ENCODE assay signal across 8 cellular contexts in the genomic region with DNA sequence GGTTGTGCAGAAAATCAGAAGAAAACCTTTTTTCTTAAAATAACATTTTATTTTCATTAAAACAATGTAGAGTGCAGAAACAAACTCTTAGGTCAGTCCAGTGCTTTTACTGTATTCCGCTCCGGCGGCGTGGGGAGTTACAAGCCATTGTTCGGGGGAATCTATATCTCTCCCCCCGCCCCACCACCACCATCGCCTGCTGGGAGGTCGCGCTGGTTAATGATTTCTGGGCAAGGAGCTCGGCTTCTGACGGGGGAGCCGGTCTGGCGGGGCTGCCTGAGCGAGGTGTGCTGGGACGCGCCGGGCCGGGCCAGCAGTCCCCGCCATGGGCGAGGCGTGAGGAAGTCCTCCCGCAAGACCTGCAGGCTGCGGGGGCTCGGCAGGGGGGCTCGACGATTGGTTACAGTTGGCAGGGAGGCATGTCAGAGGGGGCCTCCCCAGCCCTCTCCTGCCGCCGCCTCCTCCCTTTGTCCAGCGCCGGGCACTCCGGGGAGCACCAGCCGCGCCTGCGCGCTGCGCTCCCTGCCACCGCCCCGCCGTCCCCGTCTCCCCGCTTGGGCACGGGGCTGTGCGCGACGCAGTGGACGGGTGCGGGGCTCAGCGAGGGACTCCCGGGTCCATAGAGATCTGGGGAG. TPM values are rescaled to one million over a fixed set of nuclear protein-coding genes. Genes with fewer than 3 reads are reported as not detected.
DNase-seq lines count a peak whose midpoint lies in the region; ATAC-seq and TF ChIP-seq lines count a peak whose summit lies in the region.

No MANE protein-coding gene starts in this region.

- ATAC-seq in right lobe of liver (peak; percentile 33 to 66 (median 53)), HG02840 (IDR thresholded peaks at IDR 0.05; ENCODE audit: low FRiP score, unreplicated experiment) (no peak)

- peak; percentile 51 to 63 for DNase-seq in AML-193 (lab: John Stamatoyannopoulos, UW)
- peak; percentile 19 for DNase-seq in GM19238 (ENCODE audit: insufficient read length, low spot score)
- DNase-seq in NCI-H1930 (lab: John Stamatoyannopoulos, UW) = peak; percentile 58 to 70
- DNase-seq in activated CD4-positive, alpha-beta T cell treated with anti-CD3 and anti-CD28 coated beads, Interleukin-2, amount 10 ng/mL, durations not matched to agents 7 days and 5 days = no peak
- DNase-seq in ecto neural progenitor cell (ENCODE audit: low spot score) = peak; percentile 92
- peak; percentile 84 to 92 (median 90) for DNase-seq in right lobe of liver
- DNase-seq in stimulated activated CD4-positive, alpha-beta T cell treated with anti-CD3 and anti-CD28 coated beads, Interleukin-4, amount 100 ng/mL, for 4 hours = peak; percentile 23 to 44

- H3K4me3 ChIP-seq in right lobe of liver = peak overlapping the region; percentile 87 to 88 (median 88)

- under 1% methylated on average over 9 of the region's 49 CpGs for WGBS in right lobe of liver (ENCODE audit: insufficient coverage, low coverage, low lambda C conversion rate, missing lambda C conversion rate)

- POLR2A ChIA-PET in activated CD4-positive, alpha-beta T cell treated with anti-CD3 and anti-CD28 coated beads, Interleukin-2, amount 10 ng/mL, durations not matched to agents 7 days and 5 days (lab: Charles Lee) = interaction anchor here (1.0 to 1.9 kb wide), 5 partner anchors 106 to 185 kb away, joined by 3 to 10 read pairs (median 6); no protein-coding TSS in a partner anchor

- no peaks in the 10 kb centered on the region for H3K27me3 Mint-ChIP-seq in activated CD4-positive, alpha-beta T cell treated with anti-CD3 and anti-CD28 coated beads, Interleukin-2, amount 10 ng/mL, durations not matched to agents 7 days and 5 days

- no peaks in the 10 kb centered on the region for H3K9me3 ChIP-seq in right lobe of liver

- peaks cover 0 to 35% (median 14%) of the 10 kb centered on the region in 4 donors for H3K4me1 ChIP-seq in right lobe of liver

- no peaks in the 10 kb centered on the region for H3K27me3 ChIP-seq in right lobe of liver

- intact Hi-C loops in right lobe of liver (cut with DNase I) = loop anchor here in 1 of 2 donors (5.0 kb wide), 1 partner anchor 186 kb away; no protein-coding TSS in a partner anchor

- H3K36me3 ChIP-seq in right lobe of liver = peaks cover 0 to 9% (median 0%) of the 10 kb centered on the region in 4 donors

- peaks cover 26% of the 10 kb centered on the region for H3K36me3 Mint-ChIP-seq in activated CD4-positive, alpha-beta T cell treated with anti-CD3 and anti-CD28 coated beads, Interleukin-2, amount 10 ng/mL, durations not matched to agents 7 days and 5 days (ENCODE audit: low read depth)

- H3K27ac Mint-ChIP-seq in activated CD4-positive, alpha-beta T cell treated with anti-CD3 and anti-CD28 coated beads, Interleukin-2, amount 10 ng/mL, durations not matched to agents 7 days and 5 days = peak overlapping the region; percentile 95

- no peaks in the 10 kb centered on the region for H3K9me3 Mint-ChIP-seq in activated CD4-positive, alpha-beta T cell treated with anti-CD3 and anti-CD28 coated beads, Interleukin-2, amount 10 ng/mL, durations not matched to agents 7 days and 5 days

- H3K4me1 Mint-ChIP-seq in activated CD4-positive, alpha-beta T cell treated with anti-CD3 and anti-CD28 coated beads, Interleukin-2, amount 10 ng/mL, durations not matched to agents 7 days and 5 days = peaks cover 52% of the 10 kb centered on the region

- CTCF ChIA-PET in activated CD4-positive, alpha-beta T cell treated with anti-CD3 and anti-CD28 coated beads, Interleukin-2, amount 10 ng/mL, durations not matched to agents 7 days and 5 days (lab: Charles Lee) = interaction anchor here (0.9 to 1.8 kb wide), 9 partner anchors 20 to 336 kb away, joined by 3 to 7 read pairs (median 3); no protein-coding TSS in a partner anchor

- TF ChIP-seq CTCF in right lobe of liver (IDR thresholded peaks at IDR 0.05) = no peak

- peak; percentile 77 for TF ChIP-seq POLR2A in right lobe of liver (IDR thresholded peaks at IDR 0.05)

- H3K4me3 Mint-ChIP-seq in activated CD4-positive, alpha-beta T cell treated with anti-CD3 and anti-CD28 coated beads, Interleukin-2, amount 10 ng/mL, durations not matched to agents 7 days and 5 days = peak overlapping the region; percentile 98

- peak overlapping the region; percentile 95 to 99 (median 98) for H3K27ac ChIP-seq in right lobe of liver

RNA-seq across cellular contexts. Expression of a gene that starts 1.0 kb away (rescaled TPM):
- 10 to 100 TPM; 48.2 to 48.5 TPM for total RNA-seq in activated CD4-positive, alpha-beta T cell treated with anti-CD3 and anti-CD28 coated beads, Interleukin-2, amount 10 ng/mL, durations not matched to agents 7 days and 5 days
- total RNA-seq in right lobe of liver = 100 to 1,000 TPM in 2 of 6 experiments, 10 to 100 TPM in 4; 24.3 to 139 (median 50.4) TPM
